ENCODE assay signal across 8 cellular contexts in genomic region chr18:37393945-37394609, GRCh38.
DNase-seq lines count a peak whose midpoint lies in the region; ATAC-seq and TF ChIP-seq lines count a peak whose summit lies in the region.

No MANE protein-coding gene starts in this region.

- TF ChIP-seq CTCF in esophagus muscularis mucosa (IDR thresholded peaks at IDR 0.05) (no peak), transverse colon (IDR thresholded peaks at IDR 0.05) (no peak)

- H3K4me3 ChIP-seq in esophagus muscularis mucosa, result peak overlapping the region; percentile 55 to 64 (median 56)
- peak overlapping the region; percentile 4 to 35 (median 20) for H3K4me3 ChIP-seq in transverse colon

- ATAC-seq in HG02759 (IDR thresholded peaks at IDR 0.05; ENCODE audit: unreplicated experiment) (peak; percentile 50), memory B cell (ENCODE audit: low read depth) (no peak), GM18870 (IDR thresholded peaks at IDR 0.05; ENCODE audit: unreplicated experiment) (no peak)

- no peaks in the 10 kb centered on the region for H3K27me3 ChIP-seq in esophagus muscularis mucosa
- peaks cover 19% of the 10 kb centered on the region for H3K27me3 ChIP-seq in transverse colon

- H3K4me3 Mint-ChIP-seq in memory B cell, result peak overlapping the region; percentile 11

- H3K9me3 ChIP-seq in esophagus muscularis mucosa, result peaks cover 0 to 18% (median 4%) of the 10 kb centered on the region in 4 donors
- no peaks in the 10 kb centered on the region for H3K9me3 ChIP-seq in transverse colon

- H3K36me3 ChIP-seq in esophagus muscularis mucosa (no peaks in the 10 kb centered on the region), transverse colon (no peaks in the 10 kb centered on the region)

- peaks cover 26% of the 10 kb centered on the region for H3K27me3 Mint-ChIP-seq in memory B cell

- intact Hi-C loops in esophagus muscularis mucosa (cut with DNase I), result no loop called here
- intact Hi-C loops in transverse colon (cut with DNase I; ENCODE audit: low total_unique reads), result no loop called here

- peaks cover 3% of the 10 kb centered on the region for H3K4me1 Mint-ChIP-seq in memory B cell

- TF ChIP-seq POLR2A in esophagus muscularis mucosa (IDR thresholded peaks at IDR 0.05; ENCODE audit: low read depth) (no peak), transverse colon (IDR thresholded peaks at IDR 0.05) (no peak)

- peak in 13 of 14 donors; percentile 43 to 87 (median 79) for DNase-seq in C1 segment of cervical spinal cord (lab: John Stamatoyannopoulos, UW)
- DNase-seq in RPMI7951 (ENCODE audit: low read depth), result peak; percentile 95
- no peak for DNase-seq in esophagus muscularis mucosa (ENCODE audit: extremely low spot score)
- DNase-seq in memory B cell (ENCODE audit: low spot score in 2 of 2), result no peak
- peak; percentile 32 for DNase-seq in transverse colon
- no peak for DNase-seq in Kasumi-1 (lab: John Stamatoyannopoulos, UW)

- TF ChIP-seq EP300 in esophagus muscularis mucosa (IDR thresholded peaks at IDR 0.05) (no peak), transverse colon (IDR thresholded peaks at IDR 0.05; ENCODE audit: low read depth) (no peak)

- WGBS in esophagus muscularis mucosa, result under 1% methylated on average over 22 of the region's 59 CpGs
- WGBS in transverse colon (ENCODE audit: low coverage in 1 of 2), 2 donors, result 0 to 6% methylated on average over 11 to 57 of the region's 59 CpGs

- peaks cover 1% of the 10 kb centered on the region for H3K9me3 Mint-ChIP-seq in memory B cell

- H3K27ac ChIP-seq in esophagus muscularis mucosa (replicated peaks in 1 of 4) (peak overlapping the region in 1 of 4 donors; percentile 23), transverse colon (no peak overlapping the region)

- H3K27ac Mint-ChIP-seq in memory B cell, result no peak overlapping the region

- in situ Hi-C loops in transverse colon (cut with MboI; ENCODE audit: low pct_ligation_motif_present in 1 of 4, low pct_unique_long_range_greater_than_20kb in 1 of 4, low sequenced_read_pairs in 3 of 4), result loop anchor here in 1 of 4 donors (25.0 kb wide), 1 partner anchor 143 kb away; no protein-coding TSS in a partner anchor

- peaks cover 9 to 20% (median 17%) of the 10 kb centered on the region in 4 donors for H3K4me1 ChIP-seq in esophagus muscularis mucosa
- H3K4me1 ChIP-seq in transverse colon, result peaks cover 0 to 5% (median 0%) of the 10 kb centered on the region in 4 donors

- no peaks in the 10 kb centered on the region for H3K36me3 Mint-ChIP-seq in memory B cell

Comparison
In these comparisons a context has a peak if more than half of its experiments do, and no peak if none do; other contexts are left out.
1. DNase-seq: peak in C1 segment of cervical spinal cord (13 of 14), RPMI7951 (single experiment) and transverse colon (single experiment); none in esophagus muscularis mucosa (single experiment), memory B cell (0 of 2) and Kasumi-1 (0 of 2).